ENCODE assay signal across 10 cellular contexts in genomic region chr2:156769802-156770201, GRCh38.
"Had no signal": no experiment of that assay in that cellular context is flagged by ENCODE, and none has a peak within 500 bp of the region (broad histone marks: within the 10 kb centered on the region; RNA-seq: fewer than 3 reads in every experiment).

No MANE protein-coding gene starts in this region.

- DNase-seq: GM23248, GOT3, H7, H9, HCEC 1CT, HFFc6 had no signal

- FAIRE-seq: H1, H54 had no signal

- H3K4me1 Mint-ChIP-seq: GM23338, H9 had no signal

- ATAC-seq: GM23338 had no signal

- H3K9ac ChIP-seq: GM23248 had no signal

- H3K4me2 ChIP-seq: GM23338 had no signal

- H3K4me3 ChIP-seq: GM23248, GM23338, HAP-1 had no signal

- H3K27ac Mint-ChIP-seq: GM23338, H9, HFFc6 had no signal

- H3K4me1 ChIP-seq: HAP-1 had no signal

- H3K36me3 ChIP-seq: HAP-1 had no signal

- H2AFZ ChIP-seq: GM23248, GM23338 had no signal

- H3K27ac ChIP-seq: GM23248 had no signal

- H3K9me3 Mint-ChIP-seq: HFFc6 had no signal

- H3K4me3 Mint-ChIP-seq: GM23338, H9, HFFc6 had no signal
